ENCODE assay signal across 20 cellular contexts in the genomic region with DNA sequence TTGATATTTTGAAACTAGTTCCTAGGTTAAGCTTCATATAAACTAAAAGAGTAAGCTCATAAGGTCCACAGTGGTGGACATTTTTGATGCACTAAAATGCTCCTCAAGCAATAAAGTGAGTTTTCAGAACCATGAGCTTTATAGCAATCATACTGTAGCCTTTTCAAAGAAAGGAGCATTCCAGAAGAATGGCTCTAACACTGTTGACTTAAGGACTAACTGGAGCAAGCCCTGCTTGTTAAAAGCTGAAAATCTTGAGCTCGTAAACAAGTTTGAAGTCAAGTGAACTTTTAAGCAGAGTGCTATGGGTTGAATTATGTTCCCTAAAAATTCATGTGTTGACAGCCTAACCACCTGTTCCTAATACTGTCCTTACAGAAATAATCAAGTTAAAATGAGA. TPM values are rescaled to one million over a fixed set of nuclear protein-coding genes. Genes with fewer than 3 reads are reported as not detected.
A peak's percentile ranks its signal among the peaks of the same experiment; 100 is the strongest.
DNase-seq lines count a peak whose midpoint lies in the region; ATAC-seq and TF ChIP-seq lines count a peak whose summit lies in the region.
"Had no signal": no experiment of that assay in that cellular context is flagged by ENCODE, and none has a peak within 500 bp of the region (broad histone marks: within the 10 kb centered on the region; RNA-seq: fewer than 3 reads in every experiment).

No MANE protein-coding gene starts in this region.

- DNase-seq in GM12864 (ENCODE audit: low read depth) (no peak), HT-29 (ENCODE audit: low spot score) (peak; percentile 7), fibroblast of villous mesenchyme (ENCODE audit: low read depth) (peak; percentile 0), cardiac septum (ENCODE audit: low spot score) (no peak), NCI-H1417 treated with DMSO at 0.1 percent for 48 hours (lab: John Stamatoyannopoulos, UW) (no peak), posterior cingulate gyrus (no peak), NCI-H2171 (lab: John Stamatoyannopoulos, UW) (no peak)
- DNase-seq: CD4-positive, CD25-positive, alpha-beta regulatory T cell; dermis blood vessel endothelial cell; left ventricle myocardium inferior; NCI-H2171 treated with DMSO at 0.1 percent for 48 hours; NCI-H774; stimulated activated naive CD4-positive, alpha-beta T cell had no signal

- H3K4me3 ChIP-seq in GM12864 (ENCODE audit: low read depth, low read length) (peak overlapping the region; percentile 21; the same call in 1 of the 2 replicates), fibroblast of villous mesenchyme (ENCODE audit: low read depth, low read length) (no peak overlapping the region)
- H3K4me3 ChIP-seq: breast epithelium, gastroesophageal sphincter, left ventricle myocardium inferior, right atrium auricular region, tibial nerve had no signal

- no peak for TF ChIP-seq CTCF in GM12864 (IDR thresholded peaks at IDR 0.05; ENCODE audit: low read depth, low read length, missing control alignments)
- TF ChIP-seq CTCF in fibroblast of villous mesenchyme (IDR thresholded peaks at IDR 0.05; ENCODE audit: insufficient read depth, low read depth, low read length), result no peak

- ATAC-seq in GM21723 (IDR thresholded peaks at IDR 0.05; ENCODE audit: unreplicated experiment), result peak; percentile 17
- ATAC-seq: activated T-helper 17 cell treated with anti-CD3 and anti-CD28 coated beads, Interleukin-2, amount 50 U/mL, for 72 hours; gastroesophageal sphincter had no signal

- intact Hi-C loops in cardiac septum (cut with DNase I) (no loop called here), posterior cingulate gyrus (cut with DNase I) (no loop called here)

RNA-seq across cellular contexts. Expression of a gene that starts 38.0 kb away (rescaled TPM):
- 1.1 and 1.2 TPM in 2 replicates for total RNA-seq in HT-29 (2014; rRNA removed; shearing (Covaris generic))
- 0.43 and 0.64 TPM in 2 replicates for total RNA-seq in fibroblast of villous mesenchyme
- 0.67 TPM for total RNA-seq in cardiac septum
- total RNA-seq: activated CD8-positive, alpha-beta memory T cell treated with anti-CD3 and anti-CD28 coated beads for 36 hours; CD4-positive, CD25-positive, alpha-beta regulatory T cell had no signal

Comparison
In these comparisons a context has a peak if more than half of its experiments do, and no peak if none do; other contexts are left out.
1. DNase-seq: peak in HT-29 (single experiment) and fibroblast of villous mesenchyme (single experiment); none in GM12864 (single experiment), cardiac septum (single experiment), NCI-H1417 treated with DMSO at 0.1 percent for 48 hours (single experiment), posterior cingulate gyrus (0 of 10) and NCI-H2171 (single experiment).